Comparison of ENCODE assay signal across 8 cellular contexts in genomic region chr5:10288600-10289213, GRCh38. TPM values are rescaled to one million over a fixed set of nuclear protein-coding genes. Genes with fewer than 3 reads are reported as not detected.
A peak's percentile ranks its signal among the peaks of the same experiment; 100 is the strongest.
DNase-seq lines count a peak whose midpoint lies in the region; ATAC-seq and TF ChIP-seq lines count a peak whose summit lies in the region.
"Had no signal": no experiment of that assay in that cellular context is flagged by ENCODE, and none has a peak within 500 bp of the region (broad histone marks: within the 10 kb centered on the region; RNA-seq: fewer than 3 reads in every experiment).

No MANE protein-coding gene starts in this region.

- H3K9ac ChIP-seq in OCI-LY3 (ENCODE audit: low read length) = no peak overlapping the region
- no peak overlapping the region for H3K9ac ChIP-seq in smooth muscle cell (ENCODE audit: low read depth)

- peak; percentile 40 for ATAC-seq in GM19023 (IDR thresholded peaks at IDR 0.05; ENCODE audit: unreplicated experiment)
- peak; percentile 10 for ATAC-seq in central memory CD8-positive, alpha-beta T cell (replicated peaks; ENCODE audit: extremely low read depth, poor library complexity, severe bottlenecking)
- peak; percentile 71 to 72 for ATAC-seq in gastrocnemius medialis
- ATAC-seq in GM21723 (IDR thresholded peaks at IDR 0.05; ENCODE audit: unreplicated experiment) = no peak

- H3K4me1 Mint-ChIP-seq in central memory CD8-positive, alpha-beta T cell = no peaks in the 10 kb centered on the region

- in situ Hi-C loops in gastrocnemius medialis (cut with MboI; ENCODE audit: low sequenced_read_pairs in 4 of 4) = loop anchor here in 3 of 4 donors (10.0 to 25.0 kb wide), 4 partner anchors 116 to 349 kb away; no protein-coding TSS in a partner anchor

- H3F3A ChIP-seq in smooth muscle cell (ENCODE audit: low read depth) = no peaks in the 10 kb centered on the region

- H3K79me2 ChIP-seq in OCI-LY3 (ENCODE audit: low read length) = no peaks in the 10 kb centered on the region
- no peaks in the 10 kb centered on the region for H3K79me2 ChIP-seq in smooth muscle cell (ENCODE audit: low read depth)

- H2AFZ ChIP-seq in OCI-LY3 (ENCODE audit: low read depth, low read length) = no peak overlapping the region
- no peak overlapping the region for H2AFZ ChIP-seq in smooth muscle cell (ENCODE audit: low read depth)

- DNase-seq in HT-29 (ENCODE audit: low spot score) (peak; percentile 59), gastrocnemius medialis (peak; percentile 90 to 97), smooth muscle cell (lab: John Stamatoyannopoulos, UW; ENCODE audit: unreplicated experiment) (no peak)
- no peak for DNase-seq in central memory CD8-positive, alpha-beta T cell (ENCODE audit: low spot score in 2 of 2)
- DNase-seq: IMR-90 had no signal

- WGBS in smooth muscle cell (ENCODE audit: low lambda C conversion rate) = 93% methylated on average over 13 of the region's 13 CpGs

- TF ChIP-seq POLR2A in gastrocnemius medialis (IDR thresholded peaks at IDR 0.05) = no peak

- intact Hi-C loops in gastrocnemius medialis (cut with DNase I; ENCODE audit: low total_unique reads) = loop anchor here (1.0 to 2.0 kb wide), 2 partner anchors 42 to 64 kb away; no protein-coding TSS in a partner anchor

- no peak overlapping the region for H3K27ac Mint-ChIP-seq in central memory CD8-positive, alpha-beta T cell (ENCODE audit: low read depth)

- H3K36me3 ChIP-seq in OCI-LY3 (replicated peaks; ENCODE audit: low read depth, low read length) = no peaks in the 10 kb centered on the region
- no peaks in the 10 kb centered on the region for H3K36me3 ChIP-seq in gastrocnemius medialis
- no peaks in the 10 kb centered on the region for H3K36me3 ChIP-seq in smooth muscle cell (ENCODE audit: low read depth)

- H4K20me1 ChIP-seq in OCI-LY3 (ENCODE audit: insufficient read depth, low read length) (no peaks in the 10 kb centered on the region), smooth muscle cell (ENCODE audit: low read depth) (no peaks in the 10 kb centered on the region)

- H3K4me3 ChIP-seq in OCI-LY3 (ENCODE audit: low read length) (no peak overlapping the region), gastrocnemius medialis (peak overlapping the region; percentile 10 to 49 (median 31)), smooth muscle cell (no peak overlapping the region)

- H3K36me3 Mint-ChIP-seq in central memory CD8-positive, alpha-beta T cell (ENCODE audit: insufficient read depth) = no peaks in the 10 kb centered on the region

- H3K4me2 ChIP-seq in OCI-LY3 (ENCODE audit: low read length) (peak overlapping the region; percentile 65), smooth muscle cell (no peak overlapping the region)

- H3K9me3 ChIP-seq in OCI-LY3 (ENCODE audit: insufficient read depth, low read length) (no peaks in the 10 kb centered on the region), gastrocnemius medialis (no peaks in the 10 kb centered on the region), smooth muscle cell (replicated peaks; ENCODE audit: low read depth) (no peaks in the 10 kb centered on the region)

- H3K27ac ChIP-seq in OCI-LY3 (ENCODE audit: low read length) (no peak overlapping the region), gastrocnemius medialis (peak overlapping the region; percentile 91 to 100 (median 96)), smooth muscle cell (ENCODE audit: low read depth) (no peak overlapping the region)

- TF ChIP-seq CTCF in OCI-LY3 (IDR thresholded peaks at IDR 0.05; ENCODE audit: low read depth, low read length) (no peak), gastrocnemius medialis (IDR thresholded peaks at IDR 0.05 in 4 of 5, conservative IDR thresholded peaks at IDR 0.05 in 1 of 5) (no peak), smooth muscle cell (IDR thresholded peaks at IDR 0.05; ENCODE audit: borderline replicate concordance, insufficient read depth, poor library complexity, severe bottlenecking) (no peak)

- no peaks in the 10 kb centered on the region for H3K9me3 Mint-ChIP-seq in central memory CD8-positive, alpha-beta T cell

- H3K27me3 ChIP-seq in OCI-LY3 (ENCODE audit: low read depth, low read length) (peaks cover 5% of the 10 kb centered on the region; the same call in 1 of the 2 replicates), gastrocnemius medialis (no peaks in the 10 kb centered on the region), smooth muscle cell (ENCODE audit: low read depth) (no peaks in the 10 kb centered on the region)

- peaks cover 20% of the 10 kb centered on the region for H3K4me1 ChIP-seq in OCI-LY3 (ENCODE audit: low read length)
- H3K4me1 ChIP-seq in gastrocnemius medialis = peaks cover 40 to 57% of the 10 kb centered on the region in 2 donors
- no peaks in the 10 kb centered on the region for H3K4me1 ChIP-seq in smooth muscle cell (ENCODE audit: low read depth)

- H3K27me3 Mint-ChIP-seq in central memory CD8-positive, alpha-beta T cell = peaks cover 8% of the 10 kb centered on the region

- no peak overlapping the region for H3K4me3 Mint-ChIP-seq in central memory CD8-positive, alpha-beta T cell

RNA-seq across cellular contexts. Expression of gene CMBL, which starts 19.0 kb away (rescaled TPM):
- 8.7 and 12.9 TPM in 2 replicates for total RNA-seq in HT-29 (2014; rRNA removed; shearing (Covaris generic))
- total RNA-seq in gastrocnemius medialis (10 to 100 TPM in 3 of 4 donors, 1 to 10 TPM in 1; 7.8 to 46.7 (median 35.6) TPM), smooth muscle cell (6.3 and 11.4 TPM in 2 replicates)
- polyA plus RNA-seq in smooth muscle cell = 12.0 and 12.1 TPM in 2 replicates

RNA-seq across cellular contexts. Expression of gene CCT5, which starts 38.6 kb away (rescaled TPM):
- total RNA-seq in HT-29 (2014; rRNA removed; shearing (Covaris generic)) = 594 and 703 TPM in 2 replicates
- total RNA-seq in gastrocnemius medialis (100 to 1,000 TPM; 201 to 329 (median 267) TPM), smooth muscle cell (188 and 198 TPM in 2 replicates)
- polyA plus RNA-seq in smooth muscle cell = 146 and 172 TPM in 2 replicates

RNA-seq across cellular contexts. Expression of gene ATPSCKMT, which starts 39.0 kb away (rescaled TPM):
- total RNA-seq in HT-29 (2014; rRNA removed; shearing (Covaris generic)) = 20.4 and 24.0 TPM in 2 replicates
- total RNA-seq in gastrocnemius medialis = 10 to 100 TPM in 2 of 4 donors, 1 to 10 TPM in 2; 9.2 to 18.2 (median 10.5) TPM
- total RNA-seq in smooth muscle cell = 15.8 and 20.1 TPM in 2 replicates
- polyA plus RNA-seq in smooth muscle cell = 6.9 and 9.8 TPM in 2 replicates

Comparison
In these comparisons a context has a peak if more than half of its experiments do, and no peak if none do; other contexts are left out.
1. DNase-seq: peak in HT-29 (single experiment) and gastrocnemius medialis (2 of 2); none in central memory CD8-positive, alpha-beta T cell (0 of 2) and smooth muscle cell (single experiment).
2. H3K27ac ChIP-seq: peak in gastrocnemius medialis (4 of 4); none in OCI-LY3 (single experiment) and smooth muscle cell (single experiment).
3. H3K4me3 ChIP-seq: peak in gastrocnemius medialis (4 of 4); none in OCI-LY3 (single experiment) and smooth muscle cell (single experiment).